In genomic region chr20:33796263-33796906, GRCh38 we compare ENCODE assay signal across 13 cellular contexts. TPM values are rescaled to one million over a fixed set of nuclear protein-coding genes. Genes with fewer than 3 reads are reported as not detected.
DNase-seq lines count a peak whose midpoint lies in the region; ATAC-seq and TF ChIP-seq lines count a peak whose summit lies in the region.
"Had no signal": no experiment of that assay in that cellular context is flagged by ENCODE, and none has a peak within 500 bp of the region (broad histone marks: within the 10 kb centered on the region; RNA-seq: fewer than 3 reads in every experiment).

No MANE protein-coding gene starts in this region.

- H3K23ac ChIP-seq in H9 (ENCODE audit: insufficient read length, low read depth, low read length), result no peak overlapping the region

- no peak overlapping the region for H4K5ac ChIP-seq in H9 (ENCODE audit: insufficient read length, low read depth, low read length)

- H3K4me2 ChIP-seq in H9 (ENCODE audit: insufficient read depth, insufficient read length, low read length), result no peak overlapping the region

- H3K9ac ChIP-seq in H9 (ENCODE audit: extremely low read depth, insufficient read length, low read length), result no peak overlapping the region

- H2BK20ac ChIP-seq in H9 (ENCODE audit: low read depth, low read length, poor library complexity, severe bottlenecking), result no peak overlapping the region

- H2BK12ac ChIP-seq in H9 (ENCODE audit: insufficient read length, low read depth, low read length), result no peak overlapping the region

- H3K27me3 Mint-ChIP-seq in H9 (ENCODE audit: low read depth), result no peaks in the 10 kb centered on the region

- H3K4me1 ChIP-seq in lower lobe of right lung (peaks cover 17% of the 10 kb centered on the region), H9 (ENCODE audit: insufficient read depth, low read length) (no peaks in the 10 kb centered on the region)

- H4K20me1 ChIP-seq in H9 (ENCODE audit: control insufficient read depth, insufficient read depth, insufficient read length), result no peaks in the 10 kb centered on the region

- H3K36me3 ChIP-seq in lower lobe of right lung, result no peaks in the 10 kb centered on the region

- no peak overlapping the region for H4K8ac ChIP-seq in H9 (replicated peaks; ENCODE audit: insufficient read length, low read depth, low read length)

- no peak overlapping the region for H3K4me3 ChIP-seq in lower lobe of right lung
- H3K4me3 ChIP-seq: heart left ventricle had no signal

- no peak overlapping the region for H2AFZ ChIP-seq in H9 (ENCODE audit: low read length)

- WGBS in H9 (ENCODE audit: extremely low coverage, insufficient read length, low lambda C conversion rate), result no CpG with 5 or more reads among the region's 9 CpGs

- no peak overlapping the region for H3T11ph ChIP-seq in H9 (ENCODE audit: low read length)

- no peak overlapping the region for H2BK120ac ChIP-seq in H9 (ENCODE audit: low read depth, low read length, poor library complexity, severe bottlenecking)

- no peaks in the 10 kb centered on the region for H3K27me3 ChIP-seq in lower lobe of right lung (ENCODE audit: low read depth)
- H3K27me3 ChIP-seq in H9 (ENCODE audit: insufficient read depth, low read length), result no peaks in the 10 kb centered on the region
- H3K27me3 ChIP-seq: heart left ventricle had no signal

- ATAC-seq in lower lobe of right lung (peak; percentile 87 to 88), GM18502 (IDR thresholded peaks at IDR 0.05; ENCODE audit: poor library complexity, unreplicated experiment) (no peak), HG03439 (IDR thresholded peaks at IDR 0.05; ENCODE audit: unreplicated experiment) (no peak)
- ATAC-seq: heart left ventricle had no signal

- H2BK5ac ChIP-seq in H9 (ENCODE audit: insufficient read length, low read length), result no peak overlapping the region

- H4K91ac ChIP-seq in H9 (ENCODE audit: insufficient read length, low read depth, low read length), result no peak overlapping the region

- peak; percentile 39 for DNase-seq in SIG-M5 treated with dmso at 0.1 percent for 504 hours (lab: John Stamatoyannopoulos, UW; ENCODE audit: unreplicated experiment)
- DNase-seq in SIG-M5 (lab: John Stamatoyannopoulos, UW), result no peak
- peak; percentile 75 for DNase-seq in RWPE1 (ENCODE audit: low spot score)
- peak; percentile 62 for DNase-seq in lower lobe of right lung
- no peak for DNase-seq in H9
- DNase-seq in cerebellum (ENCODE audit: low spot score), result no peak
- DNase-seq: activated CD8-positive, alpha-beta memory T cell treated with anti-CD3 and anti-CD28 coated beads, Interleukin-2, amount 50 U/mL, for 48 hours; DND-41; effector memory CD4-positive, alpha-beta T cell; heart left ventricle; midbrain had no signal

- H3K79me2 ChIP-seq in H9 (ENCODE audit: insufficient read depth, low read length), result no peaks in the 10 kb centered on the region

- H3K4ac ChIP-seq in H9 (ENCODE audit: low read depth, low read length), result no peak overlapping the region

- H3K4me3 Mint-ChIP-seq in H9, result no peak overlapping the region

- H2BK15ac ChIP-seq in H9 (ENCODE audit: low read depth, low read length), result no peak overlapping the region

- no peak overlapping the region for H3K27ac ChIP-seq in RWPE1
- peak overlapping the region; percentile 64 for H3K27ac ChIP-seq in lower lobe of right lung
- no peak overlapping the region for H3K27ac ChIP-seq in H9 (ENCODE audit: insufficient read length, low read depth, low read length)
- H3K27ac ChIP-seq: heart left ventricle had no signal

- no peak overlapping the region for H2AK5ac ChIP-seq in H9 (ENCODE audit: insufficient read length, low read length)

- POLR2A ChIA-PET in RWPE1 (lab: Yijun Ruan, JAX; ENCODE audit: low non-redundant PET), result interaction anchor here (0.6 kb wide), 1 partner anchor 64 kb away, joined by 4 read pairs; no protein-coding TSS in a partner anchor

- H3K56ac ChIP-seq in H9 (ENCODE audit: insufficient read length, low read depth, low read length), result no peak overlapping the region

- H3K9me3 ChIP-seq in lower lobe of right lung, result no peaks in the 10 kb centered on the region
- no peaks in the 10 kb centered on the region for H3K9me3 ChIP-seq in H9 (ENCODE audit: control insufficient read depth, low read depth, low read length)

- intact Hi-C loops in lower lobe of right lung (cut with DNase I), result no loop called here

- H3K18ac ChIP-seq in H9 (ENCODE audit: insufficient read length, low read depth, low read length), result no peak overlapping the region

- TF ChIP-seq CTCF in RWPE1 (conservative IDR thresholded peaks at IDR 0.05; ENCODE audit: low read depth), result no peak
- no peak for TF ChIP-seq CTCF in lower lobe of right lung (IDR thresholded peaks at IDR 0.05)
- no peak for TF ChIP-seq CTCF in H9 (conservative IDR thresholded peaks at IDR 0.05)

- CTCF ChIA-PET in RWPE1 (lab: Yijun Ruan, JAX), result interaction anchor here (0.7 kb wide), 1 partner anchor 224 kb away, joined by 3 read pairs; no protein-coding TSS in a partner anchor

- no peaks in the 10 kb centered on the region for H3K23me2 ChIP-seq in H9 (ENCODE audit: insufficient read length, low read depth, low read length, poor library complexity, severe bottlenecking)

- no peak overlapping the region; the same call in 1 of the 2 replicates for H3K14ac ChIP-seq in H9 (ENCODE audit: insufficient read depth, low read length)

- no peaks in the 10 kb centered on the region for H3K79me1 ChIP-seq in H9 (ENCODE audit: insufficient read depth, low read depth, low read length, poor library complexity, severe bottlenecking)

- no peaks in the 10 kb centered on the region; a peak in 2 of 5 replicates for H3K9me3 Mint-ChIP-seq in H9

- H3K4me1 Mint-ChIP-seq in H9, result peaks cover 13% of the 10 kb centered on the region in 2 experiments

- no peak overlapping the region for H3K27ac Mint-ChIP-seq in H9

- peaks cover 0 to 2% (median 0%) of the 10 kb centered on the region in 3 experiments; a peak in 1 of 7 replicates for H3K36me3 Mint-ChIP-seq in H9 (ENCODE audit: insufficient read depth in 1 of 3, low read depth in 3 of 3)

RNA-seq across cellular contexts. Expression of gene CHMP4B, which starts 14.8 kb away (rescaled TPM):
- total RNA-seq in lower lobe of right lung (91.2 TPM), H9 (2021) (94.9 and 97.9 TPM in 2 replicates), cerebellum (20.4 TPM)

Comparison
In these comparisons a context has a peak if more than half of its experiments do, and no peak if none do; other contexts are left out.
1. DNase-seq: peak in SIG-M5 treated with dmso at 0.1 percent for 504 hours (single experiment), RWPE1 (single experiment) and lower lobe of right lung (single experiment); none in SIG-M5 (single experiment), H9 (single experiment) and cerebellum (single experiment).
2. ATAC-seq: peak in lower lobe of right lung (2 of 2); none in GM18502 (single experiment) and HG03439 (single experiment).